ENCODE assay signal across 7 cellular contexts in genomic region chr4:3047464-3048286, GRCh38. TPM values are rescaled to one million over a fixed set of nuclear protein-coding genes. Genes with fewer than 3 reads are reported as not detected.
A peak's percentile ranks its signal among the peaks of the same experiment; 100 is the strongest.
DNase-seq lines count a peak whose midpoint lies in the region; ATAC-seq, FAIRE-seq and TF ChIP-seq lines count a peak whose summit lies in the region.

No MANE protein-coding gene starts in this region.

- WGBS in HepG2 (ENCODE audit: low lambda C conversion rate) = 21% methylated on average over 20 of the region's 20 CpGs

- FAIRE-seq in GM12891 (lab: Jason Lieb, UNC) = peak; percentile 100
- peak; percentile 80 for FAIRE-seq in HepG2 (lab: Jason Lieb, UNC)

- BruUV-seq in HepG2 (replicated peaks; lab: Mats Ljungman, UMichigan) = no TSS peak

- DNase-seq in GM12891 (ENCODE audit: insufficient read length, low spot score) = no peak
- DNase-seq in HCEC 1CT = peak; percentile 4
- peak; percentile 55 for DNase-seq in NCI-H1092 (lab: John Stamatoyannopoulos, UW)
- DNase-seq in activated CD4-positive, CD25-positive, alpha-beta regulatory T cell treated with anti-CD3 and anti-CD28 coated beads, Interleukin-2, amount 50 U/mL, for 16 hours (ENCODE audit: low read depth, low spot score) = peak; percentile 45
- peak; percentile 82 for DNase-seq in cerebellar cortex (ENCODE audit: low spot score)
- peak; percentile 57 for DNase-seq in HepG2 (ENCODE audit: low spot score)
- DNase-seq in stimulated activated CD4-positive, alpha-beta T cell treated with anti-CD3 and anti-CD28 coated beads, TNF-alpha, amount 100 ng/mL, for 24 hours (ENCODE audit: low read depth in 3 of 3) = peak; percentile 38 to 78 (median 49)

- H3K9me3 ChIP-seq in HepG2 (ENCODE audit: low read length) = no peaks in the 10 kb centered on the region

- H3K27me3 ChIP-seq in HepG2 (ENCODE audit: control insufficient read depth in 1 of 2, insufficient read depth in 2 of 2, low read length in 2 of 2) = peaks cover 0 to under 1% of the 10 kb centered on the region in 2 experiments; a peak in 1 of 5 replicates

- TF ChIP-seq EP300 in HepG2 (IDR thresholded peaks at IDR 0.05; ENCODE audit: low read depth in 2 of 2, low read length in 2 of 2) (no peak), HepG2 (CRISPR knock-in tag; IDR thresholded peaks at IDR 0.05; ENCODE audit: borderline replicate concordance) (no peak)

- no peaks in the 10 kb centered on the region for H3K36me3 ChIP-seq in HepG2 (replicated peaks in 1 of 2; ENCODE audit: control insufficient read depth in 1 of 2, insufficient read depth in 2 of 2, low read length in 2 of 2)

- H3K4me3 ChIP-seq in HepG2 (replicated peaks in 1 of 3; ENCODE audit: insufficient read depth in 1 of 3, low read depth in 2 of 3, low read length in 3 of 3) = peak overlapping the region; percentile 43 to 70 (median 43); a peak in 5 of 6 replicates

- H3K27ac ChIP-seq in HepG2 (ENCODE audit: extremely low read length, insufficient read depth, low read length) = no peak overlapping the region

- H4K20me1 ChIP-seq in HepG2 (ENCODE audit: insufficient read depth, low read length) = no peaks in the 10 kb centered on the region

- in situ Hi-C loops in HepG2 (cut with HindIII; ENCODE audit: extremely low pct_ligation_motif_present, low pct_unique_long_range_greater_than_20kb) = no loop called here

- peak; percentile 92 for ATAC-seq in HepG2

- H3K4me1 ChIP-seq in HepG2 (ENCODE audit: insufficient read depth, low read length) = peaks cover 32% of the 10 kb centered on the region

- POLR2A ChIA-PET in HepG2 (lab: Yijun Ruan, JAX) = no interaction called here

- TF ChIP-seq POLR2A in GM12891 (IDR thresholded peaks at IDR 0.05; ENCODE audit: low read depth, low read length) (no peak), HepG2 (IDR thresholded peaks at IDR 0.05; ENCODE audit: insufficient read depth in 1 of 2, low read depth in 2 of 2, low read length in 2 of 2) (no peak)

- H2AFZ ChIP-seq in HepG2 (ENCODE audit: low read length) = peak overlapping the region; percentile 63

- CTCF ChIA-PET in HepG2 (lab: Yijun Ruan, JAX; ENCODE audit: low intra/inter-chr PET ratio, low total read pairs) = interaction anchor here (0.8 to 1.0 kb wide), 2 partner anchors 89 to 93 kb away, joined by 3 to 4 read pairs; no protein-coding TSS in a partner anchor

- H3K4me2 ChIP-seq in HepG2 (ENCODE audit: low read depth, low read length) = peak overlapping the region; percentile 87

- H3K79me2 ChIP-seq in HepG2 (ENCODE audit: insufficient read depth, low read length) = no peaks in the 10 kb centered on the region

- intact Hi-C loops in HepG2 (cut with micrococcal nuclease; ENCODE audit: unreplicated experiment) = no loop called here

- TF ChIP-seq RAD21 in HepG2 (CRISPR knock-in tag; IDR thresholded peaks at IDR 0.05) = peak; percentile 86

- TF ChIP-seq CTCF in HepG2 (CRISPR knock-in tag; IDR thresholded peaks at IDR 0.05) = peak; percentile 92

- H3K9ac ChIP-seq in HepG2 (ENCODE audit: insufficient read depth, low read depth, low read length) = 0 out of 2 replicates have a peak overlapping the region, but pooled peaks have one; percentile 6

TF ChIP-seq in GM12891, 5 proteins besides CTCF, POLR2A, EP300 and RAD21:
- TF ChIP-seq SPI1 (IDR thresholded peaks at IDR 0.05; ENCODE audit: low read depth, low read length) (peak; percentile 65), TAF1 (IDR thresholded peaks at IDR 0.05; ENCODE audit: low read depth, low read length) (peak; percentile 33; the same call in 1 of the 2 replicates), PAX5 (IDR thresholded peaks at IDR 0.05; ENCODE audit: insufficient read depth, low read length, severe bottlenecking) (peak; percentile 63), POLR2AphosphoS5 (IDR thresholded peaks at IDR 0.05; ENCODE audit: low read depth, low read length) (peak; percentile 52; the same call in 1 of the 2 replicates), POU2F2 (IDR thresholded peaks at IDR 0.05; ENCODE audit: low read depth, low read length) (no peak)
TF ChIP-seq in GM12891: peak in this region for 4.

TF ChIP-seq in HepG2, 621 proteins besides CTCF, POLR2A, EP300 and RAD21 (continues in another document):
- TF ChIP-seq E2F2 (CRISPR knock-in tag; IDR thresholded peaks at IDR 0.05; ENCODE audit: borderline replicate concordance) (no peak), ATF3 (CRISPR knock-in tag; IDR thresholded peaks at IDR 0.05) (no peak), ZNF580 (CRISPR knock-in tag; IDR thresholded peaks at IDR 0.05; ENCODE audit: borderline replicate concordance, low read depth) (no peak), CBX2 (IDR thresholded peaks at IDR 0.05; ENCODE audit: low read depth, low read length) (no peak), CBX2 (CRISPR knock-in tag; IDR thresholded peaks at IDR 0.05; ENCODE audit: low read depth) (no peak)

RNA-seq across cellular contexts. Expression of gene HTT-AS, which starts 26.7 kb away (rescaled TPM):
- polyA plus RNA-seq in GM12891 (2012; ENCODE audit: low read depth, missing spikeins) = not detected
- total RNA-seq in HepG2 (2016; rRNA removed; fragmentation: Illumina TruSeq; extraction: Trizol) = not detected in 2 replicates
- total RNA-seq in HepG2 (2016; cell fraction: cytosol; rRNA removed; fragmentation: Illumina TruSeq; extraction: Trizol; ENCODE audit: low read depth) = not detected in 2 replicates
- total RNA-seq in HepG2 (2016; cell fraction: insoluble cytoplasmic fraction; rRNA removed; fragmentation: Illumina TruSeq; extraction: Trizol) = not detected in 2 replicates
- total RNA-seq in HepG2 (2016; cell fraction: membrane; rRNA removed; fragmentation: Illumina TruSeq; extraction: Trizol) = not detected in 2 replicates
- total RNA-seq in HepG2 (2016; cell fraction: nucleus; rRNA removed; fragmentation: Illumina TruSeq; extraction: Trizol) = not detected in 2 replicates
- not detected in 2 replicates for polyA plus RNA-seq in HepG2 (2011; rRNA removed)
- not detected in 2 replicates for polyA plus RNA-seq in HepG2 (2011; cell fraction: cytosol; rRNA removed)
- not detected in 2 replicates for polyA plus RNA-seq in HepG2 (2011; cell fraction: nucleus; rRNA removed)
- polyA plus RNA-seq in HepG2 (2012) = not detected in 2 replicates
- polyA plus RNA-seq in HepG2 (2016; cell fraction: cytosol; fragmentation: Illumina TruSeq; extraction: Trizol; ENCODE audit: low read depth) = not detected in 2 replicates
- not detected in 2 replicates for polyA plus RNA-seq in HepG2 (2016; cell fraction: insoluble cytoplasmic fraction; fragmentation: Illumina TruSeq; extraction: Trizol; ENCODE audit: low read depth)
- not detected in 2 replicates for polyA plus RNA-seq in HepG2 (2016; cell fraction: membrane; fragmentation: Illumina TruSeq; extraction: Trizol; ENCODE audit: low read depth)
- polyA plus RNA-seq in HepG2 (2016; cell fraction: nucleus; fragmentation: Illumina TruSeq; extraction: Trizol; ENCODE audit: insufficient read depth, low read depth) = not detected in 2 replicates
- not detected in 2 replicates for polyA minus RNA-seq in HepG2 (2011; rRNA and poly(A)+ RNA removed; ENCODE audit: low replicate concordance)
- not detected in 2 replicates for polyA minus RNA-seq in HepG2 (2011; cell fraction: cytosol; rRNA and poly(A)+ RNA removed)
- polyA minus RNA-seq in HepG2 (2011; cell fraction: nucleus; rRNA and poly(A)+ RNA removed) = not detected in 2 replicates

RNA-seq across cellular contexts. Expression of gene HTT, which starts 26.8 kb away (rescaled TPM):
- 42.3 TPM for polyA plus RNA-seq in GM12891 (2012; ENCODE audit: low read depth, missing spikeins)
- total RNA-seq in HepG2 (2016; rRNA removed; fragmentation: Illumina TruSeq; extraction: Trizol) = 19.5 and 34.3 TPM in 2 replicates
- total RNA-seq in HepG2 (2016; cell fraction: cytosol; rRNA removed; fragmentation: Illumina TruSeq; extraction: Trizol; ENCODE audit: low read depth) = 8.9 and 9.0 TPM in 2 replicates
- total RNA-seq in HepG2 (2016; cell fraction: insoluble cytoplasmic fraction; rRNA removed; fragmentation: Illumina TruSeq; extraction: Trizol) = 19.6 and 34.7 TPM in 2 replicates
- 12.0 and 13.5 TPM in 2 replicates for total RNA-seq in HepG2 (2016; cell fraction: membrane; rRNA removed; fragmentation: Illumina TruSeq; extraction: Trizol)
- 44.5 and 53.3 TPM in 2 replicates for total RNA-seq in HepG2 (2016; cell fraction: nucleus; rRNA removed; fragmentation: Illumina TruSeq; extraction: Trizol)
- polyA plus RNA-seq in HepG2 (2011; rRNA removed) = 17.5 and 21.0 TPM in 2 replicates
- 8.1 and 12.3 TPM in 2 replicates for polyA plus RNA-seq in HepG2 (2011; cell fraction: cytosol; rRNA removed)
- polyA plus RNA-seq in HepG2 (2011; cell fraction: nucleus; rRNA removed) = 77.2 and 88.2 TPM in 2 replicates
- polyA plus RNA-seq in HepG2 (2012) = 19.2 and 21.9 TPM in 2 replicates
- 0.76 and 0.89 TPM in 2 replicates for polyA plus RNA-seq in HepG2 (2016; cell fraction: cytosol; fragmentation: Illumina TruSeq; extraction: Trizol; ENCODE audit: low read depth)
- polyA plus RNA-seq in HepG2 (2016; cell fraction: insoluble cytoplasmic fraction; fragmentation: Illumina TruSeq; extraction: Trizol; ENCODE audit: low read depth) = 11.2 and 16.6 TPM in 2 replicates
- polyA plus RNA-seq in HepG2 (2016; cell fraction: membrane; fragmentation: Illumina TruSeq; extraction: Trizol; ENCODE audit: low read depth) = 1.9 and 2.0 TPM in 2 replicates
- 51.6 and 58.9 TPM in 2 replicates for polyA plus RNA-seq in HepG2 (2016; cell fraction: nucleus; fragmentation: Illumina TruSeq; extraction: Trizol; ENCODE audit: insufficient read depth, low read depth)
- polyA minus RNA-seq in HepG2 (2011; rRNA and poly(A)+ RNA removed; ENCODE audit: low replicate concordance) = 75.1 and 127 TPM in 2 replicates
- polyA minus RNA-seq in HepG2 (2011; cell fraction: cytosol; rRNA and poly(A)+ RNA removed) = 57.9 and 59.9 TPM in 2 replicates
- polyA minus RNA-seq in HepG2 (2011; cell fraction: nucleus; rRNA and poly(A)+ RNA removed) = 131 and 135 TPM in 2 replicates
